Comparison of ENCODE assay signal across 10 cellular contexts in the genomic region with DNA sequence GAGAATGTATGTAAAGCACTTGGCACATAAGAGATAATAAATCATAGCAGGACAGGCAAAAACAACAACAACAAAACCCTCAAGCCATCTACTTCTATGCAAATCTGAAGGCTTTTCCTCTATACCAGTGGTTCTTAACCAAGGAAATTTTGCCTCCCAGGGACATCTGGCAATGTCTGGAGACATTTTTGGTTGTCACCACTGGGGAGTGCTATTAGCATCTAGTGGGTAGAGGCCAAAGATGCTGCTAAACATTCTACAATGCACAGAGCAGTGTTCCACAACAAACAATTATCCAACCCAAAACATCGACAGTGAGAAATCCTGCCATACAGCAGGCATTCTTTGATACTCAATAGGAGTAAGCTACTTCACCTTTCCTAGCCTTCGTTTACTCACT. TPM values are rescaled to one million over a fixed set of nuclear protein-coding genes. Genes with fewer than 3 reads are reported as not detected.
DNase-seq lines count a peak whose midpoint lies in the region; ATAC-seq and TF ChIP-seq lines count a peak whose summit lies in the region.
"Had no signal": no experiment of that assay in that cellular context is flagged by ENCODE, and none has a peak within 500 bp of the region (broad histone marks: within the 10 kb centered on the region; RNA-seq: fewer than 3 reads in every experiment).

No MANE protein-coding gene starts in this region.

- H3K4me1 ChIP-seq in GM23248 (ENCODE audit: insufficient read depth): no peaks in the 10 kb centered on the region

- no peaks in the 10 kb centered on the region for H3K79me2 ChIP-seq in GM23248 (ENCODE audit: insufficient read depth)

- CTCF ChIA-PET in BJ (lab: Yijun Ruan, JAX): interaction anchor here (0.7 to 1.2 kb wide), 4 partner anchors 15 to 199 kb away, joined by 3 read pairs; no protein-coding TSS in a partner anchor

- H3K4me3 Mint-ChIP-seq in nephron progenitor cell: no peak overlapping the region

- H3F3A ChIP-seq in GM23248 (ENCODE audit: insufficient read depth): no peaks in the 10 kb centered on the region

- H3K27me3 ChIP-seq in BJ (ENCODE audit: control insufficient read depth, insufficient read depth, low read length): no peaks in the 10 kb centered on the region
- H3K27me3 ChIP-seq in GM23248 (replicated peaks; ENCODE audit: insufficient read depth): no peaks in the 10 kb centered on the region

- H3K9ac ChIP-seq in GM23248: no peak overlapping the region

- peaks cover 5% of the 10 kb centered on the region for H3K36me3 Mint-ChIP-seq in nephron progenitor cell (ENCODE audit: low read depth)

- H4K20me1 ChIP-seq in GM23248 (ENCODE audit: insufficient read depth): 0 out of 2 replicates have a peak, but pooled peaks cover 3% of the 10 kb centered on the region

- peaks cover 7% of the 10 kb centered on the region for H3K27me3 Mint-ChIP-seq in nephron progenitor cell (ENCODE audit: low read depth, poor library complexity)

- H3K9me2 ChIP-seq in GM23248 (ENCODE audit: insufficient read depth): no peaks in the 10 kb centered on the region

- WGBS in GM23248 (ENCODE audit: low coverage in 1 of 2, low lambda C conversion rate in 2 of 2, missing lambda C conversion rate in 2 of 2), 2 experiments: 88 to 93% methylated on average over 2 of the region's 2 CpGs

- peaks cover 16% of the 10 kb centered on the region for H3K4me1 Mint-ChIP-seq in nephron progenitor cell

- H3K36me3 ChIP-seq in BJ (ENCODE audit: control insufficient read depth, insufficient read depth, low read length): peaks cover 2% of the 10 kb centered on the region
- H3K36me3 ChIP-seq in GM23248 (ENCODE audit: low read depth): 0 out of 2 replicates have a peak, but pooled peaks cover 4% of the 10 kb centered on the region

- H3K4me3 ChIP-seq in BJ (ENCODE audit: low read depth, low read length) (no peak overlapping the region), GM23248 (no peak overlapping the region), WI38 (ENCODE audit: low read depth, low read length) (no peak overlapping the region)
- H3K4me3 ChIP-seq: coronary artery, mucosa of descending colon had no signal

- ATAC-seq in left lobe of liver: peak; percentile 52
- no peak for ATAC-seq in GM21825 (IDR thresholded peaks at IDR 0.05; ENCODE audit: unreplicated experiment)
- ATAC-seq in HG02642 (IDR thresholded peaks at IDR 0.05; ENCODE audit: poor library complexity, unreplicated experiment): no peak
- ATAC-seq: mucosa of descending colon had no signal

- POLR2A ChIA-PET in BJ (lab: Charles Lee): no interaction called here

- no peak overlapping the region for H3K27ac ChIP-seq in GM23248

- no peak overlapping the region for H3K27ac Mint-ChIP-seq in nephron progenitor cell

- in situ Hi-C loops in GM23248 (cut with MboI): no loop called here

- no peak overlapping the region for H2AFZ ChIP-seq in GM23248

- no peak for DNase-seq in BJ (ENCODE audit: low read depth)
- peak; percentile 8 for DNase-seq in GM23248
- no peak for DNase-seq in left lobe of liver (ENCODE audit: low spot score)
- DNase-seq in GF-D8 (lab: John Stamatoyannopoulos, UW): no peak
- no peak for DNase-seq in nephron progenitor cell

- 0 out of 2 replicates have a peak, but pooled peaks have one; percentile 12 for TF ChIP-seq CTCF in BJ (IDR thresholded peaks at IDR 0.05; ENCODE audit: insufficient read depth, low read depth, low read length)
- peak; percentile 15; the same call in 1 of the 2 replicates for TF ChIP-seq CTCF in WI38 (IDR thresholded peaks at IDR 0.05; ENCODE audit: low read depth, low read length)
- no peak for TF ChIP-seq CTCF in nephron progenitor cell (IDR thresholded peaks at IDR 0.05)

- H3K9me3 ChIP-seq in GM23248 (ENCODE audit: low read depth): no peaks in the 10 kb centered on the region
- H3K9me3 ChIP-seq: mucosa of descending colon had no signal

- H3K4me2 ChIP-seq in GM23248 (ENCODE audit: unreplicated experiment): no peak overlapping the region

- H3K9me3 Mint-ChIP-seq in nephron progenitor cell: no peaks in the 10 kb centered on the region

RNA-seq across cellular contexts. Expression of a gene that starts 28.2 kb away (rescaled TPM):
- polyA plus RNA-seq in BJ (2011; rRNA removed) (27.0 and 28.5 TPM in 2 replicates), GM23248 (2016; fragmentation: Nextera tagmentation; extraction: Ambion mirVana) (23.3 and 26.6 TPM in 2 replicates)
- polyA minus RNA-seq in BJ (2011; rRNA and poly(A)+ RNA removed): 17.4 and 20.5 TPM in 2 replicates
- 19.8 and 20.2 TPM in 2 replicates for total RNA-seq in GM23248 (2014; rRNA removed; shearing (Covaris generic))
- total RNA-seq in left lobe of liver: 8.1 TPM

RNA-seq across cellular contexts. Expression of a gene that starts 55.9 kb away (rescaled TPM):
- polyA plus RNA-seq in BJ (2011; rRNA removed) (7.3 and 11.0 TPM in 2 replicates), GM23248 (2016; fragmentation: Nextera tagmentation; extraction: Ambion mirVana) (15.6 and 16.3 TPM in 2 replicates)
- 2.8 and 4.3 TPM in 2 replicates for polyA minus RNA-seq in BJ (2011; rRNA and poly(A)+ RNA removed)
- 13.0 and 18.3 TPM in 2 replicates for total RNA-seq in GM23248 (2014; rRNA removed; shearing (Covaris generic))
- 3.4 TPM for total RNA-seq in left lobe of liver
